Comparison of ENCODE assay signal across 9 cellular contexts in genomic region chrX:136747003-136747986, GRCh38. TPM values are rescaled to one million over a fixed set of nuclear protein-coding genes. Genes with fewer than 3 reads are reported as not detected.
DNase-seq lines count a peak whose midpoint lies in the region; ATAC-seq and TF ChIP-seq lines count a peak whose summit lies in the region.
"Had no signal": no experiment of that assay in that cellular context is flagged by ENCODE, and none has a peak within 500 bp of the region (broad histone marks: within the 10 kb centered on the region; RNA-seq: fewer than 3 reads in every experiment).

No MANE protein-coding gene starts in this region.

- peaks cover 5% of the 10 kb centered on the region for H3K4me1 ChIP-seq in suprapubic skin
- peaks cover 0 to 8% of the 10 kb centered on the region in 2 donors for H3K4me1 ChIP-seq in neuronal stem cell (ENCODE audit: control insufficient read depth in 2 of 2, insufficient read depth in 1 of 2, low read depth in 1 of 2, low read length in 2 of 2)
- H3K4me1 ChIP-seq: breast epithelium had no signal

- no peak overlapping the region for H3K4ac ChIP-seq in neuronal stem cell (ENCODE audit: low read length)

- H3K4me3 ChIP-seq in suprapubic skin, result no peak overlapping the region
- no peak overlapping the region for H3K4me3 ChIP-seq in neuronal stem cell (ENCODE audit: low read length in 2 of 2)
- H3K4me3 ChIP-seq: breast epithelium had no signal

- no peaks in the 10 kb centered on the region for H3K79me1 ChIP-seq in neuronal stem cell (ENCODE audit: low read depth, low read length)

- POLR2A ChIA-PET in activated CD8-positive, alpha-beta T cell treated with anti-CD3 and anti-CD28 coated beads for 36 hours (lab: Charles Lee), result interaction anchor here (0.9 kb wide), 2 partner anchors 13 to 32 kb away, joined by 3 to 4 read pairs; no protein-coding TSS in a partner anchor

- no peak overlapping the region for H2BK15ac ChIP-seq in neuronal stem cell (ENCODE audit: low read length)

- H3K27ac Mint-ChIP-seq in activated CD8-positive, alpha-beta T cell treated with anti-CD3 and anti-CD28 coated beads for 36 hours, result peak overlapping the region; percentile 93
- no peak overlapping the region for H3K27ac Mint-ChIP-seq in progenitor cell of endocrine pancreas

- no peak overlapping the region for H2BK5ac ChIP-seq in neuronal stem cell (ENCODE audit: low read length)

- H3K36me3 ChIP-seq in suprapubic skin (no peaks in the 10 kb centered on the region), neuronal stem cell (replicated peaks in 1 of 2; ENCODE audit: control insufficient read depth in 2 of 2, insufficient read depth in 2 of 2, low read length in 2 of 2) (no peaks in the 10 kb centered on the region)
- H3K36me3 ChIP-seq: breast epithelium had no signal

- H2BK120ac ChIP-seq in neuronal stem cell (ENCODE audit: low read depth, low read length), result no peak overlapping the region

- H3K9me3 ChIP-seq in suprapubic skin, result no peaks in the 10 kb centered on the region
- no peaks in the 10 kb centered on the region for H3K9me3 ChIP-seq in neuronal stem cell (replicated peaks in 1 of 2; ENCODE audit: control insufficient read depth in 2 of 2, insufficient read depth in 1 of 2, low read depth in 1 of 2, low read length in 2 of 2)
- H3K9me3 ChIP-seq: breast epithelium had no signal

- H3K27me3 Mint-ChIP-seq in activated CD8-positive, alpha-beta T cell treated with anti-CD3 and anti-CD28 coated beads for 36 hours, result no peaks in the 10 kb centered on the region
- H3K27me3 Mint-ChIP-seq in progenitor cell of endocrine pancreas, result no peaks in the 10 kb centered on the region

- ATAC-seq in HG03378 (IDR thresholded peaks at IDR 0.05; ENCODE audit: unreplicated experiment), result peak; percentile 71
- ATAC-seq in activated CD8-positive, alpha-beta T cell treated with anti-CD3 and anti-CD28 coated beads for 36 hours, result peak; percentile 71

- peaks cover 86% of the 10 kb centered on the region for H3K4me1 Mint-ChIP-seq in activated CD8-positive, alpha-beta T cell treated with anti-CD3 and anti-CD28 coated beads for 36 hours (ENCODE audit: low read depth)
- no peaks in the 10 kb centered on the region for H3K4me1 Mint-ChIP-seq in progenitor cell of endocrine pancreas (ENCODE audit: low read depth)

- H3K14ac ChIP-seq in neuronal stem cell (ENCODE audit: low read length), result no peak overlapping the region

- H3K4me3 Mint-ChIP-seq in activated CD8-positive, alpha-beta T cell treated with anti-CD3 and anti-CD28 coated beads for 36 hours, result peak overlapping the region; percentile 58
- no peak overlapping the region for H3K4me3 Mint-ChIP-seq in progenitor cell of endocrine pancreas (ENCODE audit: low read depth)

- H3K9ac ChIP-seq in neuronal stem cell (ENCODE audit: low read depth, low read length, poor library complexity), result no peak overlapping the region

- no peak for TF ChIP-seq EP300 in suprapubic skin (IDR thresholded peaks at IDR 0.05)

- CTCF ChIA-PET in activated CD8-positive, alpha-beta T cell treated with anti-CD3 and anti-CD28 coated beads for 36 hours (lab: Charles Lee), result interaction anchor here (0.6 to 1.2 kb wide), 3 partner anchors 18 to 139 kb away, joined by 3 read pairs; no protein-coding TSS in a partner anchor

- DNase-seq in stimulated activated CD4-positive, alpha-beta T cell treated with anti-CD3 and anti-CD28 coated beads, Interleukin-15, amount 100 ng/mL, for 24 hours, result peak; percentile 42
- no peak for DNase-seq in stimulated activated CD4-positive, alpha-beta T cell treated with anti-CD3 and anti-CD28 coated beads, Interleukin-4, amount 100 ng/mL, for 1 hour
- DNase-seq in activated CD8-positive, alpha-beta T cell treated with anti-CD3 and anti-CD28 coated beads for 36 hours, result peak; percentile 66
- DNase-seq in suprapubic skin (ENCODE audit: low spot score in 2 of 2), result no peak
- DNase-seq in neuronal stem cell (ENCODE audit: low spot score), result no peak
- DNase-seq in effector CD8-positive, alpha-beta T cell (lab: John Stamatoyannopoulos, UW), result no peak
- no peak for DNase-seq in progenitor cell of endocrine pancreas (ENCODE audit: low spot score, unreplicated experiment)

- no peak overlapping the region for H2AFZ ChIP-seq in neuronal stem cell (ENCODE audit: low read length)

- no peaks in the 10 kb centered on the region for H3K27me3 ChIP-seq in suprapubic skin
- H3K27me3 ChIP-seq in neuronal stem cell (ENCODE audit: control insufficient read depth in 3 of 3, insufficient read depth in 3 of 3, low read depth in 1 of 3, low read length in 3 of 3), result no peaks in the 10 kb centered on the region

- intact Hi-C loops in activated CD8-positive, alpha-beta T cell treated with anti-CD3 and anti-CD28 coated beads for 36 hours (cut with micrococcal nuclease), result no loop called here

- TF ChIP-seq POLR2A in suprapubic skin (IDR thresholded peaks at IDR 0.05), result no peak

- no peak overlapping the region for H4K91ac ChIP-seq in neuronal stem cell (ENCODE audit: low read depth, low read length, poor library complexity)

- H3K36me3 Mint-ChIP-seq in activated CD8-positive, alpha-beta T cell treated with anti-CD3 and anti-CD28 coated beads for 36 hours (ENCODE audit: low read depth), result peaks cover 41% of the 10 kb centered on the region
- H3K36me3 Mint-ChIP-seq in progenitor cell of endocrine pancreas (ENCODE audit: insufficient read depth), result no peaks in the 10 kb centered on the region

- H4K8ac ChIP-seq in neuronal stem cell (ENCODE audit: low read depth, low read length), result no peak overlapping the region

- H2BK12ac ChIP-seq in neuronal stem cell (ENCODE audit: low read length), result no peak overlapping the region

- H3K4me2 ChIP-seq in neuronal stem cell (ENCODE audit: insufficient read depth, low read length, poor library complexity, severe bottlenecking), result no peak overlapping the region

- H3K9me3 Mint-ChIP-seq in activated CD8-positive, alpha-beta T cell treated with anti-CD3 and anti-CD28 coated beads for 36 hours, result no peaks in the 10 kb centered on the region
- peaks cover 7% of the 10 kb centered on the region for H3K9me3 Mint-ChIP-seq in progenitor cell of endocrine pancreas (ENCODE audit: low read depth)

- H3K27ac ChIP-seq in suprapubic skin, result peak overlapping the region; percentile 18
- H3K27ac ChIP-seq in neuronal stem cell (replicated peaks; ENCODE audit: low read length), result no peak overlapping the region

- no peak overlapping the region for H2AK5ac ChIP-seq in neuronal stem cell (ENCODE audit: low read depth, low read length)

- no peak overlapping the region for H3K23ac ChIP-seq in neuronal stem cell (ENCODE audit: low read depth, low read length, poor library complexity)

- 63% methylated on average over 8 of the region's 8 CpGs for WGBS in suprapubic skin
- WGBS in neuronal stem cell (ENCODE audit: extremely low coverage in 2 of 2, insufficient read length in 2 of 2, insufficient replicate concordance in 1 of 2), 2 donors, result no CpG with 5 or more reads among the region's 8 CpGs

- TF ChIP-seq CTCF in activated CD8-positive, alpha-beta T cell treated with anti-CD3 and anti-CD28 coated beads for 36 hours (IDR thresholded peaks at IDR 0.05), result no peak
- TF ChIP-seq CTCF in suprapubic skin (IDR thresholded peaks at IDR 0.05) (no peak), progenitor cell of endocrine pancreas (IDR thresholded peaks at IDR 0.05; ENCODE audit: unreplicated experiment) (no peak)

- no peak overlapping the region for H3K18ac ChIP-seq in neuronal stem cell (ENCODE audit: low read length)

RNA-seq across cellular contexts. Expression of gene ARHGEF6, which starts 33.4 kb away (rescaled TPM):
- total RNA-seq in activated CD8-positive, alpha-beta T cell treated with anti-CD3 and anti-CD28 coated beads for 36 hours, result 10 to 100 TPM; 45.7 to 45.8 TPM
- 10 to 100 TPM in 1 of 4 donors, 1 to 10 TPM in 3; 5.9 to 16.9 (median 7.2) TPM for total RNA-seq in suprapubic skin
- polyA plus RNA-seq in neuronal stem cell (2013, experiment 1 of 2), result 2.6 TPM
- 2.6 TPM for polyA plus RNA-seq in neuronal stem cell (2013, experiment 2 of 2)
- 0.31 and 0.42 TPM in 2 replicates for total RNA-seq in progenitor cell of endocrine pancreas

Comparison
In these comparisons a context has a peak if more than half of its experiments do, and no peak if none do; other contexts are left out.
1. DNase-seq: peak in stimulated activated CD4-positive, alpha-beta T cell treated with anti-CD3 and anti-CD28 coated beads, Interleukin-15, amount 100 ng/mL, for 24 hours (single experiment) and activated CD8-positive, alpha-beta T cell treated with anti-CD3 and anti-CD28 coated beads for 36 hours (single experiment); none in stimulated activated CD4-positive, alpha-beta T cell treated with anti-CD3 and anti-CD28 coated beads, Interleukin-4, amount 100 ng/mL, for 1 hour (single experiment), suprapubic skin (0 of 2), neuronal stem cell (single experiment), effector CD8-positive, alpha-beta T cell (single experiment) and progenitor cell of endocrine pancreas (single experiment).